Comparison of ENCODE assay signal across 1 cellular context in the genomic region with DNA sequence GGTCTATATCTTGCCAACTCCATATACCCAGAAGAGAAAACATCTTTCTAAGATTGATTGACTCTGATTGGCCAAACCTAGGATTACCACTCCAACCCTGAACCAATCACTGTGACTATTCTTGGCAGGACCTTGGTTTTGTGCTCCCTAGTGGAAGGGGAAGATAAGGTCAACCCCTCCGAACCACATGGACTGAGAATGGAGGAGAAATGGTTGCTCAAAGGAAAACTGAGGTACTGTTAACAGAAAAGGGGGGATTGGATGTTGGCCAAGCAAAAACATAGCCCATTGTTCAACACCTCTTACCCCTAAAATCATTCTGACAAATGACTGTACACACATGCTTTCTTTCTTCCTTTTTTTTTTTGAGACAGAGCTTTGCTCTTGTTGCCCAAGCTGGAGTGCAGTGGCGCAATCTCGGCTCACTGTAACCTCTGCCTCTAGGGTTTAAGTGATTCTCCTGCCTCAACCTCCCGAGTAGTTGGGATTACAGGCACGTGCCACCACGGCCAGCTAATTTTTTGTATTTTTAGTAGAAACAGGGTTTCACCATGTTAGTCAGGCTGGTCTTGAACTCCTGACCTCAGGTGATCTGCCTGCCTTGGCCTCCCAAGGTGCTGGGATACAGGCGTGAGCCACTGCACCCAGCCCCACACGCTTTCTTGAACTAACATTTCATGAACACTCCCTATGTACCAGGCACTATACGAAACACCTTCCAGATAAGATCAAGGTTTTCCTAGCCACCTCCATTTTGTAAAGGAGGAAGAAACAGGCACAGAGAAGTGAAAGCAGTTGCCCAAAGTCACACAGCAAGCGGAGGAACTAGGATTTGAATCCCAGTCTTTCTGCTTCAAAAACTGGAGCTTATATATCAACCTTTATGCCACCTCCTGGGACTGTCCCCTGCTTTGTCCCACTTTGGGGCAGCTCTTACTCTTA.
TF ChIP-seq lines count a peak whose summit lies in the region.

No MANE protein-coding gene starts in this region.

TF ChIP-seq in A549, 52 proteins besides CTCF, POLR2A, EP300 and RAD21:
- TF ChIP-seq CEBPB (IDR thresholded peaks at IDR 0.05): peak in 1 of 2 experiments; percentile 10; a peak in 1 of 4 replicates
- no peak for TF ChIP-seq SMC3 (IDR thresholded peaks at IDR 0.05)
